Comparison of ENCODE assay signal across 12 cellular contexts in genomic region chr22:33126881-33127280, GRCh38.
DNase-seq lines count a peak whose midpoint lies in the region; ATAC-seq, FAIRE-seq and TF ChIP-seq lines count a peak whose summit lies in the region.
"Had no signal": no experiment of that assay in that cellular context is flagged by ENCODE, and none has a peak within 500 bp of the region (broad histone marks: within the 10 kb centered on the region; RNA-seq: fewer than 3 reads in every experiment).

No MANE protein-coding gene starts in this region.

- no peak overlapping the region for H2AFZ ChIP-seq in keratinocyte (ENCODE audit: control insufficient read depth, low read length)

- no peak overlapping the region for H3K27ac ChIP-seq in VCaP
- no peak overlapping the region for H3K27ac ChIP-seq in keratinocyte (ENCODE audit: control insufficient read depth, insufficient read depth, low read length)
- no peak overlapping the region for H3K27ac ChIP-seq in psoas muscle
- H3K27ac ChIP-seq: SJSA1 had no signal

- no peaks in the 10 kb centered on the region for H3K36me3 ChIP-seq in H7 (replicated peaks; ENCODE audit: control insufficient read depth, insufficient read depth, low read length)
- H3K36me3 ChIP-seq in keratinocyte (ENCODE audit: control insufficient read depth in 2 of 2, extremely low read depth in 1 of 2, insufficient read depth in 2 of 2, low read length in 2 of 2): no peaks in the 10 kb centered on the region
- H3K36me3 ChIP-seq in psoas muscle (ENCODE audit: insufficient read depth in 1 of 2, low read depth in 1 of 2): no peaks in the 10 kb centered on the region
- H3K36me3 ChIP-seq: SJSA1 had no signal

- H4K20me1 ChIP-seq in keratinocyte (ENCODE audit: control insufficient read depth, extremely low read depth, insufficient read depth, low read length): no peaks in the 10 kb centered on the region

- no peak overlapping the region for H3K9ac ChIP-seq in keratinocyte (ENCODE audit: control insufficient read depth, extremely low read depth, insufficient read depth, low read length)

- H3K27me3 ChIP-seq in H7 (ENCODE audit: control insufficient read depth, insufficient read depth, low read length) (no peaks in the 10 kb centered on the region), keratinocyte (ENCODE audit: control insufficient read depth, extremely low read depth, insufficient read depth, low read length) (no peaks in the 10 kb centered on the region), psoas muscle (ENCODE audit: insufficient read depth in 3 of 3, low read length in 2 of 3) (no peaks in the 10 kb centered on the region)
- H3K27me3 ChIP-seq: SJSA1 had no signal

- TF ChIP-seq CTCF in VCaP (conservative IDR thresholded peaks at IDR 0.05) (peak; percentile 82), keratinocyte (optimal IDR thresholded peaks at IDR 0.05 in 1 of 3, IDR thresholded peaks at IDR 0.05 in 1 of 3, conservative IDR thresholded peaks at IDR 0.05 in 1 of 3; ENCODE audit: extremely low read depth in 1 of 3, insufficient read depth in 2 of 3, low read length in 3 of 3) (peak; percentile 57 to 69 (median 58)), psoas muscle (IDR thresholded peaks at IDR 0.05) (no peak)

- intact Hi-C loops in psoas muscle (cut with DNase I): no loop called here

- 11 to 14% (median 11%) methylated on average over 3 of the region's 3 CpGs for WGBS in psoas muscle, 3 donors

- DNase-seq in AG08395 (ENCODE audit: low spot score): peak; percentile 34
- DNase-seq in H7: peak; percentile 69
- no peak for DNase-seq in keratinocyte (ENCODE audit: low read depth, low spot score)
- DNase-seq in KBM-7: no peak
- DNase-seq in psoas muscle: no peak
- DNase-seq in NCI-H1048 (lab: John Stamatoyannopoulos, UW): no peak
- DNase-seq: CD8-positive, alpha-beta T cell; NCI-H187 treated with DMSO at 0.1 percent for 48 hours had no signal

- FAIRE-seq in keratinocyte (lab: Jason Lieb, UNC): peak; percentile 69

- ATAC-seq in GM18520 (IDR thresholded peaks at IDR 0.05; ENCODE audit: unreplicated experiment) (no peak), psoas muscle (no peak)
- ATAC-seq: CD8-positive, alpha-beta T cell; esophagus mucosa had no signal

- no peaks in the 10 kb centered on the region for H3K9me3 ChIP-seq in keratinocyte (ENCODE audit: control insufficient read depth, low read depth, low read length)
- H3K9me3 ChIP-seq in psoas muscle: no peaks in the 10 kb centered on the region
- H3K9me3 ChIP-seq: SJSA1 had no signal

- no peaks in the 10 kb centered on the region for H3K9me1 ChIP-seq in keratinocyte (ENCODE audit: control insufficient read depth, extremely low read depth, insufficient read depth, low read length)

- H3K4me2 ChIP-seq in keratinocyte (ENCODE audit: control insufficient read depth, extremely low read depth, insufficient read depth, low read depth, low read length): no peak overlapping the region

- dilution Hi-C loops in keratinocyte (cut with MboI; ENCODE audit: extremely low pct_ligation_motif_present, low sequenced_read_pairs): no loop called here

- no peak overlapping the region for H3K4me3 ChIP-seq in H7 (ENCODE audit: insufficient read depth, low read depth, low read length)
- H3K4me3 ChIP-seq in keratinocyte (ENCODE audit: control insufficient read depth in 2 of 3, extremely low read depth in 1 of 3, insufficient read depth in 2 of 3, low read depth in 1 of 3, low read length in 3 of 3): no peak overlapping the region
- H3K4me3 ChIP-seq in psoas muscle: no peak overlapping the region
- H3K4me3 ChIP-seq: SJSA1 had no signal

- no peaks in the 10 kb centered on the region for H3K79me2 ChIP-seq in keratinocyte (ENCODE audit: control insufficient read depth, insufficient read depth, low read length)

- in situ Hi-C loops in KBM-7 (cut with MboI; ENCODE audit: low pct_unique_long_range_greater_than_20kb, low sequenced_read_pairs): no loop called here

- no peaks in the 10 kb centered on the region for H3K4me1 ChIP-seq in keratinocyte (ENCODE audit: control insufficient read depth, extremely low read depth, insufficient read depth, low read length)
- H3K4me1 ChIP-seq in psoas muscle: no peaks in the 10 kb centered on the region
- H3K4me1 ChIP-seq: SJSA1 had no signal

Comparison
In these comparisons a context has a peak if more than half of its experiments do, and no peak if none do; other contexts are left out.
1. DNase-seq: peak in AG08395 (single experiment) and H7 (single experiment); none in keratinocyte (single experiment), KBM-7 (single experiment), psoas muscle (0 of 2) and NCI-H1048 (single experiment).